Comparison of ENCODE assay signal across 20 cellular contexts in genomic region chr1:107939256-107939655, GRCh38. TPM values are rescaled to one million over a fixed set of nuclear protein-coding genes. Genes with fewer than 3 reads are reported as not detected.
DNase-seq lines count a peak whose midpoint lies in the region; ATAC-seq and TF ChIP-seq lines count a peak whose summit lies in the region.
"Had no signal": no experiment of that assay in that cellular context is flagged by ENCODE, and none has a peak within 500 bp of the region (broad histone marks: within the 10 kb centered on the region; RNA-seq: fewer than 3 reads in every experiment).

No MANE protein-coding gene starts in this region.

- no peak overlapping the region for H3K4me3 Mint-ChIP-seq in activated naive CD8-positive, alpha-beta T cell
- H3K4me3 Mint-ChIP-seq in activated naive CD8-positive, alpha-beta T cell treated with anti-CD3 and anti-CD28 coated beads, Interleukin-2, amount 50 U/mL, for 24 hours: no peak overlapping the region
- H3K4me3 Mint-ChIP-seq in endothelial cell (ENCODE audit: unreplicated experiment): no peak overlapping the region
- H3K4me3 Mint-ChIP-seq in chondrocyte (ENCODE audit: unreplicated experiment): no peak overlapping the region
- no peak overlapping the region for H3K4me3 Mint-ChIP-seq in effector memory CD8-positive, alpha-beta T cell

- no peaks in the 10 kb centered on the region for H3K27me3 Mint-ChIP-seq in activated naive CD8-positive, alpha-beta T cell
- no peaks in the 10 kb centered on the region for H3K27me3 Mint-ChIP-seq in activated naive CD8-positive, alpha-beta T cell treated with anti-CD3 and anti-CD28 coated beads, Interleukin-2, amount 50 U/mL, for 24 hours
- no peaks in the 10 kb centered on the region for H3K27me3 Mint-ChIP-seq in endothelial cell (ENCODE audit: unreplicated experiment)
- H3K27me3 Mint-ChIP-seq in chondrocyte (ENCODE audit: low read depth): peaks cover 3% of the 10 kb centered on the region
- no peaks in the 10 kb centered on the region for H3K27me3 Mint-ChIP-seq in effector memory CD8-positive, alpha-beta T cell
- H3K27me3 Mint-ChIP-seq: CD8-positive, alpha-beta memory T cell; IgD-negative memory B cell had no signal

- H3K4me3 ChIP-seq in NB4 (ENCODE audit: low read depth, low read length): no peak overlapping the region
- H3K4me3 ChIP-seq: BLaER1 had no signal

- H3K4me1 Mint-ChIP-seq in activated naive CD8-positive, alpha-beta T cell (ENCODE audit: low read depth): peaks cover 68% of the 10 kb centered on the region
- peaks cover 84% of the 10 kb centered on the region for H3K4me1 Mint-ChIP-seq in activated naive CD8-positive, alpha-beta T cell treated with anti-CD3 and anti-CD28 coated beads, Interleukin-2, amount 50 U/mL, for 24 hours
- peaks cover 79% of the 10 kb centered on the region for H3K4me1 Mint-ChIP-seq in endothelial cell (ENCODE audit: unreplicated experiment)
- peaks cover 11% of the 10 kb centered on the region for H3K4me1 Mint-ChIP-seq in chondrocyte (ENCODE audit: low read depth)
- peaks cover 50 to 75% of the 10 kb centered on the region in 2 donors for H3K4me1 Mint-ChIP-seq in effector memory CD8-positive, alpha-beta T cell (ENCODE audit: low read depth in 2 of 2)

- no peak for ATAC-seq in activated naive CD8-positive, alpha-beta T cell treated with anti-CD3 and anti-CD28 coated beads, Interleukin-2, amount 50 U/mL, for 24 hours
- ATAC-seq in GM18873 (IDR thresholded peaks at IDR 0.05; ENCODE audit: low FRiP score, unreplicated experiment): no peak
- ATAC-seq in effector memory CD8-positive, alpha-beta T cell (replicated peaks): no peak
- ATAC-seq: Panc1 had no signal

- H3K36me3 Mint-ChIP-seq in activated naive CD8-positive, alpha-beta T cell: peaks cover 5% of the 10 kb centered on the region
- peaks cover 3% of the 10 kb centered on the region for H3K36me3 Mint-ChIP-seq in activated naive CD8-positive, alpha-beta T cell treated with anti-CD3 and anti-CD28 coated beads, Interleukin-2, amount 50 U/mL, for 24 hours (ENCODE audit: low read depth)
- peaks cover 13% of the 10 kb centered on the region for H3K36me3 Mint-ChIP-seq in endothelial cell (ENCODE audit: low read depth, unreplicated experiment)
- H3K36me3 Mint-ChIP-seq in chondrocyte (ENCODE audit: low read depth): no peaks in the 10 kb centered on the region
- peaks cover 10% of the 10 kb centered on the region for H3K36me3 Mint-ChIP-seq in effector memory CD8-positive, alpha-beta T cell (ENCODE audit: insufficient read depth)

- TF ChIP-seq POLR2A in NB4 (IDR thresholded peaks at IDR 0.05; ENCODE audit: extremely low read depth, insufficient read length): no peak

- peak overlapping the region; percentile 59 for H3K27ac Mint-ChIP-seq in activated naive CD8-positive, alpha-beta T cell
- no peak overlapping the region for H3K27ac Mint-ChIP-seq in activated naive CD8-positive, alpha-beta T cell treated with anti-CD3 and anti-CD28 coated beads, Interleukin-2, amount 50 U/mL, for 24 hours
- H3K27ac Mint-ChIP-seq in endothelial cell (ENCODE audit: unreplicated experiment) (peak overlapping the region; percentile 2), chondrocyte (ENCODE audit: unreplicated experiment) (no peak overlapping the region)
- no peak overlapping the region for H3K27ac Mint-ChIP-seq in effector memory CD8-positive, alpha-beta T cell

- DNase-seq in activated naive CD8-positive, alpha-beta T cell treated with anti-CD3 and anti-CD28 coated beads, Interleukin-2, amount 50 U/mL, for 24 hours: no peak
- DNase-seq in NB4 (ENCODE audit: low read depth) (peak; percentile 21), endothelial cell (ENCODE audit: low spot score) (no peak), chondrocyte (ENCODE audit: low spot score) (no peak)
- no peak for DNase-seq in effector memory CD8-positive, alpha-beta T cell
- DNase-seq: CD8-positive, alpha-beta memory T cell; DMS 273 treated with DMSO at 0.1 percent for 48 hours; DND-41; HCEC 1CT; MV-4-11; NCI-H146; NCI-H1930; NCI-H2107; NCI-H446; NCI-H524 treated with DMSO at 0.1 percent for 48 hours had no signal

- no peaks in the 10 kb centered on the region for H3K9me3 Mint-ChIP-seq in activated naive CD8-positive, alpha-beta T cell (ENCODE audit: low read depth)
- H3K9me3 Mint-ChIP-seq in activated naive CD8-positive, alpha-beta T cell treated with anti-CD3 and anti-CD28 coated beads, Interleukin-2, amount 50 U/mL, for 24 hours: peaks cover 5% of the 10 kb centered on the region
- H3K9me3 Mint-ChIP-seq in endothelial cell (ENCODE audit: unreplicated experiment): no peaks in the 10 kb centered on the region
- H3K9me3 Mint-ChIP-seq in chondrocyte (ENCODE audit: low read depth): no peaks in the 10 kb centered on the region
- H3K9me3 Mint-ChIP-seq in effector memory CD8-positive, alpha-beta T cell: no peaks in the 10 kb centered on the region
- H3K9me3 Mint-ChIP-seq: CD8-positive, alpha-beta memory T cell had no signal

- TF ChIP-seq CTCF in NB4 (IDR thresholded peaks at IDR 0.05; ENCODE audit: low read depth, low read length) (no peak), endothelial cell (IDR thresholded peaks at IDR 0.05; ENCODE audit: unreplicated experiment) (no peak), chondrocyte (IDR thresholded peaks at IDR 0.05) (no peak)

RNA-seq across cellular contexts. Expression of gene VAV3, which starts 25.7 kb away (rescaled TPM):
- total RNA-seq in endothelial cell (ENCODE audit: unreplicated experiment): 159 TPM
- total RNA-seq in chondrocyte: 0.12 TPM in 1 of 3 replicates, not detected in the others

Comparison
In these comparisons a context has a peak if more than half of its experiments do, and no peak if none do; other contexts are left out.
1. H3K27ac Mint-ChIP-seq: peak in activated naive CD8-positive, alpha-beta T cell (single experiment) and endothelial cell (single experiment); none in activated naive CD8-positive, alpha-beta T cell treated with anti-CD3 and anti-CD28 coated beads, Interleukin-2, amount 50 U/mL, for 24 hours (single experiment), chondrocyte (single experiment) and effector memory CD8-positive, alpha-beta T cell (0 of 2).
2. RNA of gene VAV3, which starts 25.7 kb away (total RNA-seq): 159 TPM in endothelial cell (single experiment); 0.12 TPM in chondrocyte; every median in the first group is over 100 times any median in the second.